Comparison of ENCODE assay signal across 19 cellular contexts in genomic region chr17:79406316-79406715, GRCh38.
"Had no signal": no experiment of that assay in that cellular context is flagged by ENCODE, and none has a peak within 500 bp of the region (broad histone marks: within the 10 kb centered on the region; RNA-seq: fewer than 3 reads in every experiment).

No MANE protein-coding gene starts in this region.

- H3K27ac ChIP-seq: body of pancreas, colonic mucosa, foreskin keratinocyte, heart left ventricle, right atrium auricular region, thyroid gland had no signal

- H3K9me3 ChIP-seq: body of pancreas, colonic mucosa, heart left ventricle, right atrium auricular region, thyroid gland had no signal

- H3K36me3 ChIP-seq: colonic mucosa, heart left ventricle, right atrium auricular region, thyroid gland had no signal

- H3K4me3 ChIP-seq: body of pancreas, colonic mucosa, heart left ventricle, right atrium auricular region, thyroid gland had no signal

- DNase-seq: activated B cell treated with CpG ODN at 0.5 μM for 24 hours; activated CD4-positive, alpha-beta T cell treated with anti-CD3 and anti-CD28 coated beads for 48 hours; activated CD8-positive, alpha-beta memory T cell treated with anti-CD3 and anti-CD28 coated beads, Interleukin-2, amount 50 U/mL, for 48 hours; activated gamma-delta T cell treated with Interleukin-2 at 50 U/mL for 16 hours; activated naive CD8-positive, alpha-beta T cell treated with anti-CD3 and anti-CD28 coated beads for 36 hours; amygdala; body of pancreas; central memory CD4-positive, alpha-beta T cell; colonic mucosa; effector CD8-positive, alpha-beta T cell; foreskin keratinocyte; heart left ventricle; immature natural killer cell; occipital lobe; stimulated activated CD4-positive, alpha-beta T cell treated with anti-CD3 and anti-CD28 coated beads, Interleukin-2, amount 100 ng/mL, for 48 hours; thyroid gland had no signal

- ATAC-seq: body of pancreas; foreskin keratinocyte; natural killer cell treated with Interleukin-12 subunit alpha and Interleukin-12 subunit beta and Interleukin-15 and Interleukin-18, amount 100 ng/mL, for 72 hours; stimulated activated memory B cell treated with anti-CD40 and anti-IgM and Interleukin-4, amounts not matched to agents 10 μg/mL and 1 μg/mL and 100 μg/mL, for 72 hours had no signal

- H3K27me3 ChIP-seq: thyroid gland had no signal

- H3K4me1 ChIP-seq: colonic mucosa, foreskin keratinocyte, right atrium auricular region, thyroid gland had no signal
